Comparison of ENCODE assay signal across 1 cellular context in the genomic region with DNA sequence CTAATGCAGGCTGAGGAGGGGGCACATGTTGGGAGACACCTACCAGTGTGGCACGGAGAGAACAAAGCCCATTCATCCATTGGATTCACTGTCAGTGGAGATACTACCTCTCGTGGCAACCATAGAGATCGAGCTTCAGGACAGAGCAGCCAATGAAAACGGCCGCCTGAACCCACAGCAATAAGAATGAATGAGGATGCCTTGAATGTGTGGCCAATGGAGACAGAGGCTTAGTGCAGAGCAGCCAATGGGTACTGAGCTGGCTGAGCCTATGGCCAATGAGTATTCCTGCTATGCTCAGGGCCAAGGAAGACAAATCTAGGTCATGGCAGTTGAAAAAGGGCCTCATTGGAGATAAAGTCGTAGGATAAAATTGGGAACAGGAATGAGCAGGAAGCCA.
TF ChIP-seq lines count a peak whose summit lies in the region.

No MANE protein-coding gene starts in this region.

TF ChIP-seq in HCT116, 20 proteins besides CTCF, POLR2A, EP300 and RAD21 (continued from another document):
- TF ChIP-seq CEBPB (IDR thresholded peaks at IDR 0.05; ENCODE audit: low read depth) (no peak), ELF1 (IDR thresholded peaks at IDR 0.05; ENCODE audit: borderline replicate concordance, low read depth) (no peak), ZNF274 (IDR thresholded peaks at IDR 0.05; ENCODE audit: low read depth, low read length) (no peak), SP1 (IDR thresholded peaks at IDR 0.05; ENCODE audit: low read depth) (no peak), JUND (IDR thresholded peaks at IDR 0.05) (no peak), TCF7L2 (IDR thresholded peaks at IDR 0.05; ENCODE audit: borderline replicate concordance, extremely low read depth, insufficient read depth, insufficient read length) (no peak), SIN3A (IDR thresholded peaks at IDR 0.05; ENCODE audit: low read depth) (no peak)
- TF ChIP-seq, protein P1, sequence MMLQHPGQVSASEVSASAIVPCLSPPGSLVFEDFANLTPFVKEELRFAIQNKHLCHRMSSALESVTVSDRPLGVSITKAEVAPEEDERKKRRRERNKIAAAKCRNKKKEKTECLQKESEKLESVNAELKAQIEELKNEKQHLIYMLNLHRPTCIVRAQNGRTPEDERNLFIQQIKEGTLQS (IDR thresholded peaks at IDR 0.05) = no peak
